Comparison of ENCODE assay signal across 2 cellular contexts in the genomic region with DNA sequence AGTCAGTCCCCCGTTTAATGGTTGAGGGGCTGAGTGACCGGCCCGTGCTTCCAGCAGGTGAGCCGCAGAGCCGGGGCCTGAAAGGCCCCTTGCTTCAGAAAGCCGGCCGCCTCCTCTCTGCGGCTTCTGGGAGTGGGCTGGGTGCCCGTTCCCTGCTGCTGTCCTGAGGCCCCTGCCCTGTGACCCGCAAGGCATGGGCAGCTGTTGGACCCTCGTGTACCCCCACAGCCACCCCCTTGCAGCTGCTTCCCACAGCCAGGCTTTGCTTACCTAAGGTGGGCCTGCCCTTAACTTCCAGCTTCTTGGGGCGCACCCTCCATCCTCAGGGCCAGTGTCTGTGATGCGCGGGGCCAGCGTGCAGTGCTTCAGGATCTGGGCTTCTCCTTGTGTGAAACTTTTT.
TF ChIP-seq lines count a peak whose summit lies in the region.

No MANE protein-coding gene starts in this region.

TF ChIP-seq in SK-N-SH, 30 proteins besides CTCF, POLR2A, EP300 and RAD21 (continued from another document):
- TF ChIP-seq ZBTB33 (IDR thresholded peaks at IDR 0.05; ENCODE audit: borderline replicate concordance, low read depth) (no peak), ELF1 (IDR thresholded peaks at IDR 0.05) (no peak), SMC3 (IDR thresholded peaks at IDR 0.05; ENCODE audit: low read depth, low read length) (no peak), NRF1 (IDR thresholded peaks at IDR 0.05; ENCODE audit: low read depth, low read length) (no peak), TEAD4 (IDR thresholded peaks at IDR 0.05; ENCODE audit: borderline replicate concordance, insufficient read depth) (no peak), NFIC (IDR thresholded peaks at IDR 0.05; ENCODE audit: borderline replicate concordance) (no peak), MEF2A (IDR thresholded peaks at IDR 0.05; ENCODE audit: borderline replicate concordance, low read depth) (no peak), EZH2phosphoT487 (IDR thresholded peaks at IDR 0.05; ENCODE audit: borderline replicate concordance, low read depth) (no peak), TAF1 (IDR thresholded peaks at IDR 0.05; ENCODE audit: borderline replicate concordance, low read depth, low read length) (no peak), USF1 (IDR thresholded peaks at IDR 0.05; ENCODE audit: borderline replicate concordance, low read depth) (no peak), FOXJ3 (CRISPR knock-in tag; IDR thresholded peaks at IDR 0.05) (no peak)
- TF ChIP-seq, protein P1, sequence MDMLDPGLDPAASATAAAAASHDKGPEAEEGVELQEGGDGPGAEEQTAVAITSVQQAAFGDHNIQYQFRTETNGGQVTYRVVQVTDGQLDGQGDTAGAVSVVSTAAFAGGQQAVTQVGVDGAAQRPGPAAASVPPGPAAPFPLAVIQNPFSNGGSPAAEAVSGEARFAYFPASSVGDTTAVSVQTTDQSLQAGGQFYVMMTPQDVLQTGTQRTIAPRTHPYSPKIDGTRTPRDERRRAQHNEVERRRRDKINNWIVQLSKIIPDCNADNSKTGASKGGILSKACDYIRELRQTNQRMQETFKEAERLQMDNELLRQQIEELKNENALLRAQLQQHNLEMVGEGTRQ (IDR thresholded peaks at IDR 0.05; ENCODE audit: borderline replicate concordance, low read depth, low read length), result no peak

TF ChIP-seq in SK-N-SH treated with all-trans-retinoic acid at 6 μM for 48 hours, 23 proteins besides CTCF, POLR2A, EP300 and RAD21 (continued from another document):
- TF ChIP-seq, protein P2, sequence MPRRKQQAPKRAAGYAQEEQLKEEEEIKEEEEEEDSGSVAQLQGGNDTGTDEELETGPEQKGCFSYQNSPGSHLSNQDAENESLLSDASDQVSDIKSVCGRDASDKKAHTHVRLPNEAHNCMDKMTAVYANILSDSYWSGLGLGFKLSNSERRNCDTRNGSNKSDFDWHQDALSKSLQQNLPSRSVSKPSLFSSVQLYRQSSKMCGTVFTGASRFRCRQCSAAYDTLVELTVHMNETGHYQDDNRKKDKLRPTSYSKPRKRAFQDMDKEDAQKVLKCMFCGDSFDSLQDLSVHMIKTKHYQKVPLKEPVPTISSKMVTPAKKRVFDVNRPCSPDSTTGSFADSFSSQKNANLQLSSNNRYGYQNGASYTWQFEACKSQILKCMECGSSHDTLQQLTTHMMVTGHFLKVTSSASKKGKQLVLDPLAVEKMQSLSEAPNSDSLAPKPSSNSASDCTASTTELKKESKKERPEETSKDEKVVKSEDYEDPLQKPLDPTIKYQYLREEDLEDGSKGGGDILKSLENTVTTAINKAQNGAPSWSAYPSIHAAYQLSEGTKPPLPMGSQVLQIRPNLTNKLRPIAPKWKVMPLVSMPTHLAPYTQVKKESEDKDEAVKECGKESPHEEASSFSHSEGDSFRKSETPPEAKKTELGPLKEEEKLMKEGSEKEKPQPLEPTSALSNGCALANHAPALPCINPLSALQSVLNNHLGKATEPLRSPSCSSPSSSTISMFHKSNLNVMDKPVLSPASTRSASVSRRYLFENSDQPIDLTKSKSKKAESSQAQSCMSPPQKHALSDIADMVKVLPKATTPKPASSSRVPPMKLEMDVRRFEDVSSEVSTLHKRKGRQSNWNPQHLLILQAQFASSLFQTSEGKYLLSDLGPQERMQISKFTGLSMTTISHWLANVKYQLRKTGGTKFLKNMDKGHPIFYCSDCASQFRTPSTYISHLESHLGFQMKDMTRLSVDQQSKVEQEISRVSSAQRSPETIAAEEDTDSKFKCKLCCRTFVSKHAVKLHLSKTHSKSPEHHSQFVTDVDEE (CRISPR knock-in tag; IDR thresholded peaks at IDR 0.05), result no peak
- TF ChIP-seq SNAI2 (CRISPR knock-in tag; IDR thresholded peaks at IDR 0.05), result no peak
- TF ChIP-seq POU6F1 (CRISPR knock-in tag; IDR thresholded peaks at IDR 0.05; ENCODE audit: borderline replicate concordance, low read depth), result no peak
